In the genomic region with DNA sequence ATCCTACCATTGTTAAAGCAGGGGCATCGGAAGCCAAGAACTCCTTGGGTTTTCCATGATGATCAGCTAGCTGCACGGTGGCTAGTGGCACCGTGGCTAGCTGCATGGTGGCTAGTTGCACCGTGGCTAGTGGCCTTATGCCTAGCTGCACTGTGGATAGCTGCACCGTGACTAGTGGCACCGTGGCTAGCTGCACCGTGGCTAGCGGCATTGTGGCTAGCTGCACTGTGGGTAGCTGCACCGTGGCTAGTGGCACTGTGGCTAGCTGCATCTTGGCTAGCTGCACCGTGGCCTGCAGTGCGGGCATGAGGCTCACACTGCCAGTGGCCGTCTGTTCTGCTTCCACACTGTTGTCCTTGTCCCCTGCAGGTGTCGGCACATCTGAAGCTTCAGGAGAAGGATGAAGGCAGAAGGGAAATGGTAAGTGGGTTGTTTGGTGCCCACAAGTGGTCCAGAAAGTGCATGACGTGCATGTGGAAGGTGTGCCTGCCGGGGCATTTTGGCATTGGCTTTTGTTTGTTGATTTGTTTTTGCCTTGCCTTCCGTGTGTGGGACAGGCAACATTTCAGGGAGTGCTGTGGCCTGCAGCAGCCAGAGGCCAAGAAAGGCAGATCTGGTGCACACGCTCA, we compare ENCODE assay signal across 2 cellular contexts.
TF ChIP-seq lines count a peak whose summit lies in the region.

No MANE protein-coding gene starts in this region.

TF ChIP-seq in SK-N-SH, 30 proteins besides CTCF, POLR2A, EP300 and RAD21:
- TF ChIP-seq TEAD4 (IDR thresholded peaks at IDR 0.05; ENCODE audit: borderline replicate concordance, insufficient read depth) (no peak), RCOR1 (IDR thresholded peaks at IDR 0.05; ENCODE audit: low read length) (no peak), RFX5 (IDR thresholded peaks at IDR 0.05; ENCODE audit: low read length) (no peak), FOXJ3 (CRISPR knock-in tag; IDR thresholded peaks at IDR 0.05) (no peak), CHD2 (IDR thresholded peaks at IDR 0.05; ENCODE audit: low read length, partially characterized antibody) (no peak), NRF1 (IDR thresholded peaks at IDR 0.05; ENCODE audit: low read depth, low read length) (no peak), FOSL2 (IDR thresholded peaks at IDR 0.05; ENCODE audit: borderline replicate concordance, low read depth) (no peak), SMC3 (IDR thresholded peaks at IDR 0.05; ENCODE audit: low read depth, low read length) (no peak), JUND (IDR thresholded peaks at IDR 0.05) (no peak), GABPA (IDR thresholded peaks at IDR 0.05; ENCODE audit: low read depth) (no peak), MXI1 (IDR thresholded peaks at IDR 0.05; ENCODE audit: low read depth, low read length) (no peak), GATA2 (CRISPR knock-in tag; IDR thresholded peaks at IDR 0.05) (no peak), POLR2AphosphoS5 (IDR thresholded peaks at IDR 0.05; ENCODE audit: low read depth, low read length) (no peak), FOXM1 (IDR thresholded peaks at IDR 0.05; ENCODE audit: low read depth) (no peak)
- TF ChIP-seq, protein P1, sequence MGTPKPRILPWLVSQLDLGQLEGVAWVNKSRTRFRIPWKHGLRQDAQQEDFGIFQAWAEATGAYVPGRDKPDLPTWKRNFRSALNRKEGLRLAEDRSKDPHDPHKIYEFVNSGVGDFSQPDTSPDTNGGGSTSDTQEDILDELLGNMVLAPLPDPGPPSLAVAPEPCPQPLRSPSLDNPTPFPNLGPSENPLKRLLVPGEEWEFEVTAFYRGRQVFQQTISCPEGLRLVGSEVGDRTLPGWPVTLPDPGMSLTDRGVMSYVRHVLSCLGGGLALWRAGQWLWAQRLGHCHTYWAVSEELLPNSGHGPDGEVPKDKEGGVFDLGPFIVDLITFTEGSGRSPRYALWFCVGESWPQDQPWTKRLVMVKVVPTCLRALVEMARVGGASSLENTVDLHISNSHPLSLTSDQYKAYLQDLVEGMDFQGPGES (IDR thresholded peaks at IDR 0.05; ENCODE audit: low read depth, low read length) = no peak
- TF ChIP-seq, protein P2, sequence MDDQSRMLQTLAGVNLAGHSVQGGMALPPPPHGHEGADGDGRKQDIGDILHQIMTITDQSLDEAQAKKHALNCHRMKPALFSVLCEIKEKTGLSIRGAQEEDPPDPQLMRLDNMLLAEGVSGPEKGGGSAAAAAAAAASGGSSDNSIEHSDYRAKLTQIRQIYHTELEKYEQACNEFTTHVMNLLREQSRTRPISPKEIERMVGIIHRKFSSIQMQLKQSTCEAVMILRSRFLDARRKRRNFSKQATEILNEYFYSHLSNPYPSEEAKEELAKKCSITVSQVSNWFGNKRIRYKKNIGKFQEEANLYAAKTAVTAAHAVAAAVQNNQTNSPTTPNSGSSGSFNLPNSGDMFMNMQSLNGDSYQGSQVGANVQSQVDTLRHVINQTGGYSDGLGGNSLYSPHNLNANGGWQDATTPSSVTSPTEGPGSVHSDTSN (IDR thresholded peaks at IDR 0.05) = no peak
- TF ChIP-seq, protein P3, sequence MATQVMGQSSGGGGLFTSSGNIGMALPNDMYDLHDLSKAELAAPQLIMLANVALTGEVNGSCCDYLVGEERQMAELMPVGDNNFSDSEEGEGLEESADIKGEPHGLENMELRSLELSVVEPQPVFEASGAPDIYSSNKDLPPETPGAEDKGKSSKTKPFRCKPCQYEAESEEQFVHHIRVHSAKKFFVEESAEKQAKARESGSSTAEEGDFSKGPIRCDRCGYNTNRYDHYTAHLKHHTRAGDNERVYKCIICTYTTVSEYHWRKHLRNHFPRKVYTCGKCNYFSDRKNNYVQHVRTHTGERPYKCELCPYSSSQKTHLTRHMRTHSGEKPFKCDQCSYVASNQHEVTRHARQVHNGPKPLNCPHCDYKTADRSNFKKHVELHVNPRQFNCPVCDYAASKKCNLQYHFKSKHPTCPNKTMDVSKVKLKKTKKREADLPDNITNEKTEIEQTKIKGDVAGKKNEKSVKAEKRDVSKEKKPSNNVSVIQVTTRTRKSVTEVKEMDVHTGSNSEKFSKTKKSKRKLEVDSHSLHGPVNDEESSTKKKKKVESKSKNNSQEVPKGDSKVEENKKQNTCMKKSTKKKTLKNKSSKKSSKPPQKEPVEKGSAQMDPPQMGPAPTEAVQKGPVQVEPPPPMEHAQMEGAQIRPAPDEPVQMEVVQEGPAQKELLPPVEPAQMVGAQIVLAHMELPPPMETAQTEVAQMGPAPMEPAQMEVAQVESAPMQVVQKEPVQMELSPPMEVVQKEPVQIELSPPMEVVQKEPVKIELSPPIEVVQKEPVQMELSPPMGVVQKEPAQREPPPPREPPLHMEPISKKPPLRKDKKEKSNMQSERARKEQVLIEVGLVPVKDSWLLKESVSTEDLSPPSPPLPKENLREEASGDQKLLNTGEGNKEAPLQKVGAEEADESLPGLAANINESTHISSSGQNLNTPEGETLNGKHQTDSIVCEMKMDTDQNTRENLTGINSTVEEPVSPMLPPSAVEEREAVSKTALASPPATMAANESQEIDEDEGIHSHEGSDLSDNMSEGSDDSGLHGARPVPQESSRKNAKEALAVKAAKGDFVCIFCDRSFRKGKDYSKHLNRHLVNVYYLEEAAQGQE (IDR thresholded peaks at IDR 0.05; ENCODE audit: low read depth, low read length) = no peak
- TF ChIP-seq, protein P4, sequence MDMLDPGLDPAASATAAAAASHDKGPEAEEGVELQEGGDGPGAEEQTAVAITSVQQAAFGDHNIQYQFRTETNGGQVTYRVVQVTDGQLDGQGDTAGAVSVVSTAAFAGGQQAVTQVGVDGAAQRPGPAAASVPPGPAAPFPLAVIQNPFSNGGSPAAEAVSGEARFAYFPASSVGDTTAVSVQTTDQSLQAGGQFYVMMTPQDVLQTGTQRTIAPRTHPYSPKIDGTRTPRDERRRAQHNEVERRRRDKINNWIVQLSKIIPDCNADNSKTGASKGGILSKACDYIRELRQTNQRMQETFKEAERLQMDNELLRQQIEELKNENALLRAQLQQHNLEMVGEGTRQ (IDR thresholded peaks at IDR 0.05; ENCODE audit: borderline replicate concordance, low read depth, low read length) = no peak

TF ChIP-seq in SK-N-SH treated with all-trans-retinoic acid at 6 μM for 48 hours, 23 proteins besides CTCF, POLR2A, EP300 and RAD21:
- TF ChIP-seq PPARA (CRISPR knock-in tag; IDR thresholded peaks at IDR 0.05; ENCODE audit: borderline replicate concordance) = no peak
- TF ChIP-seq ZC3H10 (CRISPR knock-in tag; IDR thresholded peaks at IDR 0.05) = no peak
